ENCODE assay signal across 24 cellular contexts in genomic region chr12:31035944-31036665, GRCh38. TPM values are rescaled to one million over a fixed set of nuclear protein-coding genes. Genes with fewer than 3 reads are reported as not detected.
A peak's percentile ranks its signal among the peaks of the same experiment; 100 is the strongest.
DNase-seq lines count a peak whose midpoint lies in the region; ATAC-seq and TF ChIP-seq lines count a peak whose summit lies in the region.
"Had no signal": no experiment of that assay in that cellular context is flagged by ENCODE, and none has a peak within 500 bp of the region (broad histone marks: within the 10 kb centered on the region; RNA-seq: fewer than 3 reads in every experiment).

No MANE protein-coding gene starts in this region.

- no peak overlapping the region for H2AFZ ChIP-seq in DND-41 (ENCODE audit: low read depth, low read length)

- no peaks in the 10 kb centered on the region for H3K4me1 Mint-ChIP-seq in activated CD4-positive, alpha-beta memory T cell treated with anti-CD3 and anti-CD28 coated beads, Interleukin-2, amount 10 ng/mL, durations not matched to agents 7 days and 5 days
- H3K4me1 Mint-ChIP-seq: central memory CD8-positive, alpha-beta T cell had no signal

- no peak overlapping the region for H3K4me2 ChIP-seq in DND-41 (ENCODE audit: insufficient read depth, low read length)

- H3K27me3 ChIP-seq in DND-41 (ENCODE audit: insufficient read depth, low read length, poor library complexity) (no peaks in the 10 kb centered on the region), WERI-Rb-1 (ENCODE audit: insufficient read depth, low read depth, severe bottlenecking) (no peaks in the 10 kb centered on the region)
- H3K27me3 ChIP-seq: vagina had no signal

- TF ChIP-seq CTCF in DND-41 (IDR thresholded peaks at IDR 0.05; ENCODE audit: borderline replicate concordance, extremely low read depth, low read length, poor library complexity, severe bottlenecking): no peak
- no peak for TF ChIP-seq CTCF in WERI-Rb-1 (IDR thresholded peaks at IDR 0.05; ENCODE audit: low read depth, low read length)

- H3K79me2 ChIP-seq in DND-41 (ENCODE audit: insufficient read depth, low read length): no peaks in the 10 kb centered on the region

- H3K9ac ChIP-seq in DND-41 (ENCODE audit: low read depth, low read length): no peak overlapping the region

- CTCF ChIA-PET in activated CD4-positive, alpha-beta memory T cell treated with anti-CD3 and anti-CD28 coated beads, Interleukin-2, amount 10 ng/mL, durations not matched to agents 7 days and 5 days (lab: Charles Lee): no interaction called here

- no peak overlapping the region for H3K27ac ChIP-seq in DND-41 (ENCODE audit: low read length)
- H3K27ac ChIP-seq in WERI-Rb-1: no peak overlapping the region
- H3K27ac ChIP-seq: vagina, VCaP had no signal

- no peaks in the 10 kb centered on the region for H3K9me3 Mint-ChIP-seq in activated CD4-positive, alpha-beta memory T cell treated with anti-CD3 and anti-CD28 coated beads, Interleukin-2, amount 10 ng/mL, durations not matched to agents 7 days and 5 days
- H3K9me3 Mint-ChIP-seq: activated CD4-positive, alpha-beta memory T cell treated with anti-CD3 and anti-CD28 coated beads for 36 hours; activated T-cell treated with anti-CD3 and anti-CD28 coated beads, Interleukin-2, amount 50 U/mL, for 72 hours; central memory CD8-positive, alpha-beta T cell; effector memory CD8-positive, alpha-beta T cell had no signal

- H3K4me3 ChIP-seq in DND-41 (ENCODE audit: low read depth in 1 of 2, low read length in 2 of 2) (no peak overlapping the region), WERI-Rb-1 (ENCODE audit: low read depth, low read length) (no peak overlapping the region)
- H3K4me3 ChIP-seq: vagina had no signal

- POLR2A ChIA-PET in activated CD4-positive, alpha-beta memory T cell treated with anti-CD3 and anti-CD28 coated beads, Interleukin-2, amount 10 ng/mL, durations not matched to agents 7 days and 5 days (lab: Charles Lee): no interaction called here

- peak; percentile 57; the same call in 2 of the 3 replicates for ATAC-seq in DND-41 (ENCODE audit: insufficient read depth, low read depth)
- ATAC-seq: activated T-cell treated with anti-CD3 and anti-CD28 coated beads, Interleukin-2, amount 50 U/mL, for 72 hours; effector memory CD8-positive, alpha-beta T cell; left lobe of liver; sciatic nerve had no signal

- peaks cover 22% of the 10 kb centered on the region for H3K27me3 Mint-ChIP-seq in activated CD4-positive, alpha-beta memory T cell treated with anti-CD3 and anti-CD28 coated beads, Interleukin-2, amount 10 ng/mL, durations not matched to agents 7 days and 5 days

- H3K9me3 ChIP-seq in DND-41 (ENCODE audit: insufficient read depth, low read length, severe bottlenecking): no peaks in the 10 kb centered on the region
- no peaks in the 10 kb centered on the region for H3K9me3 ChIP-seq in WERI-Rb-1 (ENCODE audit: severe bottlenecking)
- H3K9me3 ChIP-seq: Caco-2, vagina had no signal

- no peak for TF ChIP-seq RAD21 in Ishikawa (IDR thresholded peaks at IDR 0.05; ENCODE audit: low read depth)

- no peaks in the 10 kb centered on the region for H4K20me1 ChIP-seq in DND-41 (ENCODE audit: insufficient read depth, low read length)

- H3K4me1 ChIP-seq in DND-41 (ENCODE audit: insufficient read depth, low read length): peaks cover 8% of the 10 kb centered on the region
- H3K4me1 ChIP-seq: Caco-2, vagina had no signal

- DNase-seq in DND-41 (no peak), dedifferentiated amniotic fluid mesenchymal stem cell (ENCODE audit: extremely low spot score) (peak; percentile 15), renal cortical epithelial cell (ENCODE audit: low read depth) (peak; percentile 59), WERI-Rb-1 (no peak), DMS153 (lab: John Stamatoyannopoulos, UW) (no peak), MV-4-11 (lab: John Stamatoyannopoulos, UW) (no peak)
- DNase-seq in activated CD4-positive, alpha-beta memory T cell treated with anti-CD3 and anti-CD28 coated beads, Interleukin-2, amount 10 ng/mL, durations not matched to agents 7 days and 5 days: no peak
- DNase-seq: activated CD4-positive, alpha-beta memory T cell treated with anti-CD3 and anti-CD28 coated beads for 36 hours; activated T-cell treated with anti-CD3 and anti-CD28 coated beads, Interleukin-2, amount 50 U/mL, for 72 hours; Caco-2; effector memory CD8-positive, alpha-beta T cell; Karpas-422; NCI-H1436 treated with DMSO at 0.1 percent for 48 hours; NCI-H2227 treated with DMSO at 0.1 percent for 48 hours; NK-92 treated with Interleukin-12 subunit alpha and Interleukin-12 subunit beta, amount 100 ng/mL, for 24 hours; occipital lobe; stimulated activated CD4-positive, alpha-beta T cell treated with anti-CD3 and anti-CD28 coated beads, Interleukin-1b, Interleukin-23, amount 100 ng/mL, for 48 hours; T-helper 1 cell had no signal

- TF ChIP-seq EP300 in Ishikawa (IDR thresholded peaks at IDR 0.05; ENCODE audit: borderline replicate concordance): no peak

- H3K27ac Mint-ChIP-seq in activated CD4-positive, alpha-beta memory T cell treated with anti-CD3 and anti-CD28 coated beads, Interleukin-2, amount 10 ng/mL, durations not matched to agents 7 days and 5 days: no peak overlapping the region
- H3K27ac Mint-ChIP-seq: activated CD4-positive, alpha-beta memory T cell treated with anti-CD3 and anti-CD28 coated beads for 36 hours; activated T-cell treated with anti-CD3 and anti-CD28 coated beads, Interleukin-2, amount 50 U/mL, for 72 hours; effector memory CD8-positive, alpha-beta T cell had no signal

- no peak overlapping the region for H3K4me3 Mint-ChIP-seq in activated CD4-positive, alpha-beta memory T cell treated with anti-CD3 and anti-CD28 coated beads, Interleukin-2, amount 10 ng/mL, durations not matched to agents 7 days and 5 days
- H3K4me3 Mint-ChIP-seq: activated CD4-positive, alpha-beta memory T cell treated with anti-CD3 and anti-CD28 coated beads for 36 hours; activated T-cell treated with anti-CD3 and anti-CD28 coated beads, Interleukin-2, amount 50 U/mL, for 72 hours; central memory CD8-positive, alpha-beta T cell; effector memory CD8-positive, alpha-beta T cell had no signal

- H3K36me3 ChIP-seq in DND-41 (ENCODE audit: insufficient read depth, low read length) (no peaks in the 10 kb centered on the region), WERI-Rb-1 (no peaks in the 10 kb centered on the region)
- H3K36me3 ChIP-seq: vagina had no signal

- H3K36me3 Mint-ChIP-seq in activated CD4-positive, alpha-beta memory T cell treated with anti-CD3 and anti-CD28 coated beads, Interleukin-2, amount 10 ng/mL, durations not matched to agents 7 days and 5 days (ENCODE audit: low read depth): no peaks in the 10 kb centered on the region
- H3K36me3 Mint-ChIP-seq: activated CD4-positive, alpha-beta memory T cell treated with anti-CD3 and anti-CD28 coated beads for 36 hours had no signal

TF ChIP-seq in Ishikawa, 13 proteins besides CTCF, POLR2A, EP300 and RAD21:
- TF ChIP-seq TAF1 (IDR thresholded peaks at IDR 0.05; ENCODE audit: low read depth) (no peak), ZBTB7A (IDR thresholded peaks at IDR 0.05; ENCODE audit: low read depth) (0 out of 2 replicates have a peak, but pooled peaks have one; percentile 32), EGR1 (IDR thresholded peaks at IDR 0.05) (no peak), CEBPB (IDR thresholded peaks at IDR 0.05) (no peak), REST (IDR thresholded peaks at IDR 0.05; ENCODE audit: low read depth) (no peak)
- TF ChIP-seq, protein P1, sequence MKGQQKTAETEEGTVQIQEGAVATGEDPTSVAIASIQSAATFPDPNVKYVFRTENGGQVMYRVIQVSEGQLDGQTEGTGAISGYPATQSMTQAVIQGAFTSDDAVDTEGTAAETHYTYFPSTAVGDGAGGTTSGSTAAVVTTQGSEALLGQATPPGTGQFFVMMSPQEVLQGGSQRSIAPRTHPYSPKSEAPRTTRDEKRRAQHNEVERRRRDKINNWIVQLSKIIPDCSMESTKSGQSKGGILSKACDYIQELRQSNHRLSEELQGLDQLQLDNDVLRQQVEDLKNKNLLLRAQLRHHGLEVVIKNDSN (IDR thresholded peaks at IDR 0.05): no peak
TF ChIP-seq in Ishikawa: peak in this region for 1.

RNA-seq across cellular contexts. Expression of gene DDX11, which starts 37.6 kb away (rescaled TPM):
- total RNA-seq in renal cortical epithelial cell: 10.8 and 19.8 TPM in 2 replicates
- 100 to 1,000 TPM; 121 to 131 TPM for total RNA-seq in activated CD4-positive, alpha-beta memory T cell treated with anti-CD3 and anti-CD28 coated beads, Interleukin-2, amount 10 ng/mL, durations not matched to agents 7 days and 5 days

Comparison
In these comparisons a context has a peak if more than half of its experiments do, and no peak if none do; other contexts are left out.
1. DNase-seq: peak in dedifferentiated amniotic fluid mesenchymal stem cell (single experiment) and renal cortical epithelial cell (single experiment); none in DND-41 (single experiment), activated CD4-positive, alpha-beta memory T cell treated with anti-CD3 and anti-CD28 coated beads, Interleukin-2, amount 10 ng/mL, durations not matched to agents 7 days and 5 days (single experiment), WERI-Rb-1 (single experiment), DMS153 (single experiment) and MV-4-11 (single experiment).